ENCODE assay signal across 21 cellular contexts in genomic region chr4:147599764-147600163, GRCh38. TPM values are rescaled to one million over a fixed set of nuclear protein-coding genes. Genes with fewer than 3 reads are reported as not detected.
DNase-seq lines count a peak whose midpoint lies in the region; ATAC-seq and TF ChIP-seq lines count a peak whose summit lies in the region.
"Had no signal": no experiment of that assay in that cellular context is flagged by ENCODE, and none has a peak within 500 bp of the region (broad histone marks: within the 10 kb centered on the region; RNA-seq: fewer than 3 reads in every experiment).

No MANE protein-coding gene starts in this region.

- H3K4me1 ChIP-seq in breast epithelium: no peaks in the 10 kb centered on the region
- H3K4me1 ChIP-seq: prostate gland, tibial nerve had no signal

- H3K27ac Mint-ChIP-seq in MCF 10A (ENCODE audit: low read depth, unreplicated experiment): peak overlapping the region; percentile 49
- no peak overlapping the region for H3K27ac Mint-ChIP-seq in WTC11
- H3K27ac Mint-ChIP-seq in activated CD8-positive, alpha-beta memory T cell treated with anti-CD3 and anti-CD28 coated beads, Interleukin-2, amount 10 ng/mL, durations not matched to agents 7 days and 5 days: no peak overlapping the region
- H3K27ac Mint-ChIP-seq: activated B cell treated with CpG ODN at 0.5 μM for 24 hours; activated T-helper 2 cell treated with anti-CD3 and anti-CD28 coated beads, Interferon-gamma antibody, Interleukin-2, Interleukin-4, amounts not matched to agents 10 μg/mL and 5 μg/mL and 100 μg/mL, durations not matched to agents 14 hours and 24 hours and 36 hours; CD4-positive, alpha-beta T cell; nephron; stimulated activated memory B cell treated with anti-CD40 and anti-IgM and Interleukin-4, amounts not matched to agents 10 μg/mL and 1 μg/mL and 100 μg/mL, for 72 hours had no signal

- H3K36me3 ChIP-seq in breast epithelium: no peaks in the 10 kb centered on the region
- H3K36me3 ChIP-seq: prostate gland, tibial nerve had no signal

- no peak for TF ChIP-seq POLR2A in breast epithelium (IDR thresholded peaks at IDR 0.05)

- DNase-seq in MCF 10A (ENCODE audit: unreplicated experiment) (peak; percentile 30), breast epithelium (ENCODE audit: low spot score in 2 of 2) (no peak), WTC11 (ENCODE audit: low spot score) (no peak), fibroblast of pulmonary artery (ENCODE audit: low read depth) (peak; percentile 60), NCI-H2029 (lab: John Stamatoyannopoulos, UW) (no peak), cardiac septum (ENCODE audit: low spot score) (no peak)
- DNase-seq in activated CD8-positive, alpha-beta memory T cell treated with anti-CD3 and anti-CD28 coated beads, Interleukin-2, amount 10 ng/mL, durations not matched to agents 7 days and 5 days: no peak
- DNase-seq: 8988T; activated B cell treated with CpG ODN at 0.5 μM for 24 hours; activated CD8-positive, alpha-beta memory T cell treated with anti-CD3 and anti-CD28 coated beads for 24 hours; CD4-positive, alpha-beta T cell; DMS79; MM.1S; NCI-H446 treated with DMSO at 0.1 percent for 48 hours; SIG-M5 had no signal

- H3K4me1 Mint-ChIP-seq in MCF 10A (ENCODE audit: insufficient read depth, unreplicated experiment): peaks cover 35% of the 10 kb centered on the region
- H3K4me1 Mint-ChIP-seq in WTC11: peaks cover 20% of the 10 kb centered on the region
- H3K4me1 Mint-ChIP-seq in activated CD8-positive, alpha-beta memory T cell treated with anti-CD3 and anti-CD28 coated beads, Interleukin-2, amount 10 ng/mL, durations not matched to agents 7 days and 5 days: no peaks in the 10 kb centered on the region
- H3K4me1 Mint-ChIP-seq: activated B cell treated with CpG ODN at 0.5 μM for 24 hours; stimulated activated memory B cell treated with anti-CD40 and anti-IgM and Interleukin-4, amounts not matched to agents 10 μg/mL and 1 μg/mL and 100 μg/mL, for 72 hours had no signal

- H3K4me3 Mint-ChIP-seq in MCF 10A (ENCODE audit: unreplicated experiment) (no peak overlapping the region), WTC11 (no peak overlapping the region)
- no peak overlapping the region for H3K4me3 Mint-ChIP-seq in activated CD8-positive, alpha-beta memory T cell treated with anti-CD3 and anti-CD28 coated beads, Interleukin-2, amount 10 ng/mL, durations not matched to agents 7 days and 5 days
- H3K4me3 Mint-ChIP-seq: activated B cell treated with CpG ODN at 0.5 μM for 24 hours; CD4-positive, alpha-beta T cell; nephron; stimulated activated memory B cell treated with anti-CD40 and anti-IgM and Interleukin-4, amounts not matched to agents 10 μg/mL and 1 μg/mL and 100 μg/mL, for 72 hours had no signal

- TF ChIP-seq CTCF in MCF 10A (IDR thresholded peaks at IDR 0.05; ENCODE audit: unreplicated experiment): no peak
- no peak for TF ChIP-seq CTCF in breast epithelium (IDR thresholded peaks at IDR 0.05)
- TF ChIP-seq CTCF in WTC11 (IDR thresholded peaks at IDR 0.05): no peak
- no peak for TF ChIP-seq CTCF in fibroblast of pulmonary artery (IDR thresholded peaks at IDR 0.05; ENCODE audit: low read length, missing control alignments)

- no TSS peak for BruUV-seq in MCF 10A (replicated peaks; lab: Mats Ljungman, UMichigan)

- H3K9me3 Mint-ChIP-seq in MCF 10A (ENCODE audit: unreplicated experiment) (no peaks in the 10 kb centered on the region), WTC11 (no peaks in the 10 kb centered on the region)
- no peaks in the 10 kb centered on the region for H3K9me3 Mint-ChIP-seq in activated CD8-positive, alpha-beta memory T cell treated with anti-CD3 and anti-CD28 coated beads, Interleukin-2, amount 10 ng/mL, durations not matched to agents 7 days and 5 days (ENCODE audit: low read depth)
- H3K9me3 Mint-ChIP-seq: activated B cell treated with CpG ODN at 0.5 μM for 24 hours; activated T-helper 2 cell treated with anti-CD3 and anti-CD28 coated beads, Interferon-gamma antibody, Interleukin-2, Interleukin-4, amounts not matched to agents 10 μg/mL and 5 μg/mL and 100 μg/mL, durations not matched to agents 14 hours and 24 hours and 36 hours; CD4-positive, alpha-beta T cell; nephron; stimulated activated memory B cell treated with anti-CD40 and anti-IgM and Interleukin-4, amounts not matched to agents 10 μg/mL and 1 μg/mL and 100 μg/mL, for 72 hours had no signal

- H3K9me3 ChIP-seq in breast epithelium: no peaks in the 10 kb centered on the region
- H3K9me3 ChIP-seq: prostate gland, tibial nerve had no signal

- H3K27me3 Mint-ChIP-seq in MCF 10A (ENCODE audit: insufficient read depth, unreplicated experiment) (no peaks in the 10 kb centered on the region), WTC11 (ENCODE audit: low read depth) (no peaks in the 10 kb centered on the region)
- H3K27me3 Mint-ChIP-seq in activated CD8-positive, alpha-beta memory T cell treated with anti-CD3 and anti-CD28 coated beads, Interleukin-2, amount 10 ng/mL, durations not matched to agents 7 days and 5 days: no peaks in the 10 kb centered on the region

- CTCF ChIA-PET in MCF 10A (lab: Yijun Ruan, JAX): interaction anchor here (0.6 to 2.3 kb wide), 10 partner anchors 9 to 585 kb away, joined by 3 to 7 read pairs (median 3); no protein-coding TSS in a partner anchor
- CTCF ChIA-PET in WTC11 (lab: Charles Lee): interaction anchor here (0.9 to 2.7 kb wide), 5 partner anchors 9 to 581 kb away, joined by 3 to 28 read pairs (median 3); no protein-coding TSS in a partner anchor
- CTCF ChIA-PET in activated CD8-positive, alpha-beta memory T cell treated with anti-CD3 and anti-CD28 coated beads, Interleukin-2, amount 10 ng/mL, durations not matched to agents 7 days and 5 days (lab: Charles Lee): interaction anchor here (1.0 to 9.0 kb wide), 3 partner anchors 10 to 266 kb away, joined by 3 to 74 read pairs (median 8); no protein-coding TSS in a partner anchor

- POLR2A ChIA-PET in MCF 10A (lab: Yijun Ruan, JAX) (interaction anchor here (0.6 to 1.6 kb wide), 5 partner anchors 16 to 236 kb away, joined by 3 to 10 read pairs (median 3); partner anchors contain the start of gene TMEM184C), WTC11 (lab: Charles Lee) (interaction anchor here (0.6 to 0.8 kb wide), 2 partner anchors 179 to 531 kb away, joined by 3 to 5 read pairs; no protein-coding TSS in a partner anchor)

- ATAC-seq in WTC11: 0 out of 2 replicates have a peak, but pooled peaks have one; percentile 32
- no peak for ATAC-seq in activated CD8-positive, alpha-beta memory T cell treated with anti-CD3 and anti-CD28 coated beads, Interleukin-2, amount 10 ng/mL, durations not matched to agents 7 days and 5 days
- ATAC-seq in HG02885 (IDR thresholded peaks at IDR 0.05; ENCODE audit: poor library complexity, unreplicated experiment): no peak
- ATAC-seq: stimulated activated memory B cell treated with anti-CD40 and anti-IgM and Interleukin-4, amounts not matched to agents 10 μg/mL and 1 μg/mL and 100 μg/mL, for 72 hours had no signal

- intact Hi-C loops in MCF 10A (cut with micrococcal nuclease) (no loop called here), breast epithelium (cut with DNase I; ENCODE audit: low total_unique reads) (no loop called here), cardiac septum (cut with DNase I) (no loop called here)

- no peak overlapping the region for H3K4me3 ChIP-seq in breast epithelium
- H3K4me3 ChIP-seq in fibroblast of pulmonary artery (replicated peaks; ENCODE audit: low read depth, low read length): no peak overlapping the region
- H3K4me3 ChIP-seq: prostate gland, tibial nerve had no signal

- H3K27me3 ChIP-seq in breast epithelium: no peaks in the 10 kb centered on the region
- H3K27me3 ChIP-seq: tibial nerve had no signal

- H3K36me3 Mint-ChIP-seq in MCF 10A (ENCODE audit: insufficient read depth, unreplicated experiment) (no peaks in the 10 kb centered on the region), WTC11 (no peaks in the 10 kb centered on the region)
- no peaks in the 10 kb centered on the region for H3K36me3 Mint-ChIP-seq in activated CD8-positive, alpha-beta memory T cell treated with anti-CD3 and anti-CD28 coated beads, Interleukin-2, amount 10 ng/mL, durations not matched to agents 7 days and 5 days
- H3K36me3 Mint-ChIP-seq: stimulated activated memory B cell treated with anti-CD40 and anti-IgM and Interleukin-4, amounts not matched to agents 10 μg/mL and 1 μg/mL and 100 μg/mL, for 72 hours had no signal

- H3K27ac ChIP-seq in breast epithelium: no peak overlapping the region
- H3K27ac ChIP-seq: prostate gland, tibial nerve had no signal

TF ChIP-seq in WTC11, 78 proteins besides CTCF, POLR2A, EP300 and RAD21 (continues in another document):
- TF ChIP-seq MXD4 (CRISPR knock-in tag; IDR thresholded peaks at IDR 0.05; ENCODE audit: borderline replicate concordance) (no peak), ZNF317 (CRISPR knock-in tag; IDR thresholded peaks at IDR 0.05; ENCODE audit: borderline replicate concordance, low read depth) (no peak)

RNA-seq across cellular contexts. Expression of gene TMEM184C, which starts 17.4 kb away (rescaled TPM):
- total RNA-seq in MCF 10A (2022): 33.9 and 37.1 TPM in 2 replicates
- total RNA-seq in breast epithelium: 10 to 100 TPM; 21.0 to 32.2 (median 26.9) TPM
- total RNA-seq in WTC11 (2021): 42.3 to 43.7 TPM (median 43.4 TPM) in 3 replicates
- 10 to 100 TPM; 18.5 to 27.2 TPM for total RNA-seq in activated CD8-positive, alpha-beta memory T cell treated with anti-CD3 and anti-CD28 coated beads, Interleukin-2, amount 10 ng/mL, durations not matched to agents 7 days and 5 days
- total RNA-seq in cardiac septum: 19.0 TPM

Comparison
In these comparisons a context has a peak if more than half of its experiments do, and no peak if none do; other contexts are left out.
1. DNase-seq: peak in MCF 10A (single experiment) and fibroblast of pulmonary artery (single experiment); none in breast epithelium (0 of 2), WTC11 (single experiment), NCI-H2029 (single experiment), activated CD8-positive, alpha-beta memory T cell treated with anti-CD3 and anti-CD28 coated beads, Interleukin-2, amount 10 ng/mL, durations not matched to agents 7 days and 5 days (single experiment) and cardiac septum (single experiment).